ENCODE assay signal across 9 cellular contexts in the genomic region with DNA sequence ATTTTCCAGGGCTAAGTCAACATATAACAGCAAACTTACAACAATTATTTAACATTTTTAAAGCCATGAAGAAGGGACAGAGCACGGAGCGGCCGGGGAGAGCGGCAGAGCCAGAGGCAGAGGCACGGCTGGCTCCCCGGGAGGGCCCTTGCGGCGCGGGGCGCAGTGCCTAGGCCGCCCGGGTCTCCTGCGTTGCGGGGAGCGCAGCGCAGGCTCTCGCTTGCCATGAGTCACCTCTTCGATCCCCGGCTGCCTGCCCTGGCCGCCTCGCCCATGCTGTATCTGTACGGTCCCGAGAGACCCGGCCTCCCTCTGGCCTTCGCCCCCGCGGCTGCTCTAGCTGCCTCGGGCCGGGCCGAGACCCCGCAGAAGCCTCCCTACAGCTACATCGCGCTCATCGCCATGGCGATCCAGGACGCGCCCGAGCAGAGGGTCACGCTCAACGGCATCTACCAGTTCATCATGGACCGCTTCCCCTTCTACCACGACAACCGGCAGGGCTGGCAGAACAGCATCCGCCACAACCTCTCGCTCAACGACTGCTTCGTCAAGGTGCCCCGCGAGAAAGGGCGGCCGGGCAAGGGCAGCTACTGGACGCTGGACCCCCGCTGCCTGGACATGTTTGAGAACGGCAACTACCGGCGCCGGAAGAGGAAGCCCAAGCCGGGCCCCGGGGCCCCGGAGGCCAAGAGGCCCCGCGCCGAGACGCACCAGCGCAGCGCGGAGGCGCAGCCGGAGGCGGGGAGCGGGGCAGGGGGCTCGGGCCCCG. TPM values are rescaled to one million over a fixed set of nuclear protein-coding genes. Genes with fewer than 3 reads are reported as not detected.
DNase-seq lines count a peak whose midpoint lies in the region; ATAC-seq and TF ChIP-seq lines count a peak whose summit lies in the region.
"Had no signal": no experiment of that assay in that cellular context is flagged by ENCODE, and none has a peak within 500 bp of the region (broad histone marks: within the 10 kb centered on the region; RNA-seq: fewer than 3 reads in every experiment).

Gene FOXL1 (plus strand): TSS at position 51 of the 769 bp plus-strand sequence. CDS start 175 bp downstream, at position 226.

- POLR2A ChIA-PET in RWPE1 (lab: Yijun Ruan, JAX; ENCODE audit: low non-redundant PET): no interaction called here

- H3K4me1 Mint-ChIP-seq in naive B cell: peaks cover 16 to 24% (median 19%) of the 10 kb centered on the region in 3 donors

- H3K27ac Mint-ChIP-seq in naive B cell: peak within 1 kb of the TSS in 2 of 6 donors; percentile 37 to 88

- TF ChIP-seq CTCF in RWPE1 (conservative IDR thresholded peaks at IDR 0.05; ENCODE audit: low read depth): no peak

- H3K27ac ChIP-seq in RWPE1: peak within 1 kb of the TSS; percentile 91

- peak within 1 kb of the TSS in 7 of 8 donors; percentile 6 to 53 (median 30) for H3K4me3 Mint-ChIP-seq in naive B cell

- no peaks in the 10 kb centered on the region for H3K36me3 Mint-ChIP-seq in naive B cell

- CTCF ChIA-PET in RWPE1 (lab: Yijun Ruan, JAX): interaction anchor here (0.6 to 0.8 kb wide), 4 partner anchors 12 to 893 kb away, joined by 3 to 5 read pairs (median 3); no protein-coding TSS in a partner anchor

- peaks cover 75 to 83% (median 83%) of the 10 kb centered on the region in 3 donors for H3K27me3 Mint-ChIP-seq in naive B cell

- ATAC-seq in naive B cell (ENCODE audit: low read depth in 2 of 2): peak in 1 of 2 donors; percentile 32
- ATAC-seq in HG02884 (IDR thresholded peaks at IDR 0.05; ENCODE audit: unreplicated experiment): no peak

- DNase-seq in AG08396 (ENCODE audit: low spot score) (peak; percentile 74), RWPE1 (ENCODE audit: low spot score) (no peak), fibroblast of peridontal ligament (ENCODE audit: extremely low read depth) (peak; percentile 61), naive B cell (no peak), NOMO-1 treated with dmso at 0.1 percent for 144 hours (lab: John Stamatoyannopoulos, UW; ENCODE audit: unreplicated experiment) (no peak), SHP77 treated with DMSO at 0.1 percent for 48 hours (lab: John Stamatoyannopoulos, UW) (no peak), medulla oblongata (ENCODE audit: extremely low spot score) (no peak)
- DNase-seq: NCI-H524 treated with DMSO at 0.1 percent for 48 hours had no signal

- peaks cover 0 to 2% (median 0%) of the 10 kb centered on the region in 7 donors for H3K9me3 Mint-ChIP-seq in naive B cell

RNA-seq across cellular contexts. Expression of gene FOXL1, which starts in this region (rescaled TPM):
- not detected for polyA plus RNA-seq in naive B cell (ENCODE audit: low read depth in 6 of 6)

Comparison
In these comparisons a context has a peak if more than half of its experiments do, and no peak if none do; other contexts are left out.
1. DNase-seq: peak in AG08396 (single experiment) and fibroblast of peridontal ligament (single experiment); none in RWPE1 (single experiment), naive B cell (single experiment), NOMO-1 treated with dmso at 0.1 percent for 144 hours (single experiment), SHP77 treated with DMSO at 0.1 percent for 48 hours (single experiment) and medulla oblongata (single experiment).